18 cellular contexts compared by ENCODE assay signal in genomic region chr2:114011709-114012108, GRCh38.
"Had no signal": no experiment of that assay in that cellular context is flagged by ENCODE, and none has a peak within 500 bp of the region (broad histone marks: within the 10 kb centered on the region; RNA-seq: fewer than 3 reads in every experiment).

No MANE protein-coding gene starts in this region.

- H3K27ac ChIP-seq: coronary artery, esophagus muscularis mucosa, left ventricle myocardium inferior, psoas muscle had no signal

- H3K36me3 ChIP-seq: esophagus muscularis mucosa, left ventricle myocardium inferior had no signal

- FAIRE-seq: bronchial epithelial cell, frontal cortex had no signal

- H3K9me3 ChIP-seq: esophagus muscularis mucosa, psoas muscle had no signal

- DNase-seq: activated CD4-positive, alpha-beta memory T cell treated with anti-CD3 and anti-CD28 coated beads for 36 hours; activated CD4-positive, alpha-beta T cell treated with anti-CD3 and anti-CD28 coated beads for 48 hours; activated naive CD4-positive, alpha-beta T cell treated with anti-CD3 and anti-CD28 coated beads for 36 hours; activated naive CD8-positive, alpha-beta T cell treated with anti-CD3 and anti-CD28 coated beads, Interleukin-2, amount 10 ng/mL, durations not matched to agents 7 days and 5 days; activated T-cell treated with anti-CD3 and anti-CD28 coated beads, Interleukin-2, amount 50 U/mL, for 48 hours; amygdala; cerebellar nuclear complex; hippocampal formation; left ventricle myocardium inferior; natural killer cell; psoas muscle; right cardiac atrium; stimulated activated CD4-positive, alpha-beta T cell treated with anti-CD3 and anti-CD28 coated beads, Interleukin-4, amount 100 ng/mL, for 24 hours; stimulated activated naive CD4-positive, alpha-beta T cell treated with Interleukin-2 at 50 U/mL for 16 hours had no signal

- H3K27me3 ChIP-seq: esophagus muscularis mucosa had no signal

- H3K4me1 ChIP-seq: esophagus muscularis mucosa, left ventricle myocardium inferior, psoas muscle had no signal

- ATAC-seq: natural killer cell, psoas muscle, right cardiac atrium had no signal

- H3K4me3 ChIP-seq: coronary artery, esophagus muscularis mucosa, left ventricle myocardium inferior, psoas muscle had no signal
